ENCODE assay signal across 7 cellular contexts in the genomic region with DNA sequence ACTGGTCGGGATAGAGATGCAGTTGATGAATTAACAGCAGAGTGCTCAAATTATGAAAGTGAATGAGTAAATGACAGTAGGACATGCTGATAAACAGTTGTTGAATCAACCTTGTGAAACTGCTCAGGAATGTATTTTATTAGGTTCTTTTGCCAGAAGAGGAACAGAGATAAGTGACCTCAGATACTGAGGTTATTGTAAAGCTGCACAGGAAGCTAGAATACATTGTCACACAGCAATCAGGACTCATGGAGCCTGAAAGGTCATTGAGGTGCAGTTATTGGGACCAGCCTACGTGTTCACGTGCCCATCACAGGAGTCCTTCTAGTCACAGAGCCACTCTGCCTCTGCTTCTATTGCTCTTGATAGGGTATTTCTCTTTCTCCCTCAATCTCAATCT. TPM values are rescaled to one million over a fixed set of nuclear protein-coding genes. Genes with fewer than 3 reads are reported as not detected.
DNase-seq lines count a peak whose midpoint lies in the region; ATAC-seq lines count a peak whose summit lies in the region.

No MANE protein-coding gene starts in this region.

- no peaks in the 10 kb centered on the region for H3K27me3 Mint-ChIP-seq in stimulated activated naive B cell treated with anti-CD40 and anti-IgM and Interleukin-4, amounts not matched to agents 10 μg/mL and 1 μg/mL and 100 μg/mL, for 72 hours
- H3K27me3 Mint-ChIP-seq in activated CD8-positive, alpha-beta T cell treated with anti-CD3 and anti-CD28 coated beads, Interleukin-2, amount 10 ng/mL, durations not matched to agents 7 days and 5 days (ENCODE audit: low read depth), result no peaks in the 10 kb centered on the region

- peaks cover 16 to 32% of the 10 kb centered on the region in 2 donors for H3K4me1 Mint-ChIP-seq in stimulated activated naive B cell treated with anti-CD40 and anti-IgM and Interleukin-4, amounts not matched to agents 10 μg/mL and 1 μg/mL and 100 μg/mL, for 72 hours
- H3K4me1 Mint-ChIP-seq in activated CD8-positive, alpha-beta T cell treated with anti-CD3 and anti-CD28 coated beads, Interleukin-2, amount 10 ng/mL, durations not matched to agents 7 days and 5 days (ENCODE audit: low read depth), result peaks cover 15% of the 10 kb centered on the region

- CTCF ChIA-PET in activated CD8-positive, alpha-beta T cell treated with anti-CD3 and anti-CD28 coated beads, Interleukin-2, amount 10 ng/mL, durations not matched to agents 7 days and 5 days (lab: Charles Lee), result interaction anchor here (1.0 to 1.1 kb wide), 2 partner anchors 11 to 15 kb away, joined by 3 read pairs; no protein-coding TSS in a partner anchor

- ATAC-seq in GM19351 (IDR thresholded peaks at IDR 0.05; ENCODE audit: unreplicated experiment) (peak; percentile 95), HG02981 (IDR thresholded peaks at IDR 0.05; ENCODE audit: unreplicated experiment) (peak; percentile 96), GM19328 (IDR thresholded peaks at IDR 0.05; ENCODE audit: unreplicated experiment) (no peak)
- ATAC-seq in stimulated activated naive B cell treated with anti-CD40 and anti-IgM and Interleukin-4, amounts not matched to agents 10 μg/mL and 1 μg/mL and 100 μg/mL, for 72 hours (replicated peaks), result peak; percentile 99
- ATAC-seq in activated CD8-positive, alpha-beta T cell treated with anti-CD3 and anti-CD28 coated beads, Interleukin-2, amount 10 ng/mL, durations not matched to agents 7 days and 5 days, result no peak

- peaks cover 0 to 4% of the 10 kb centered on the region in 2 donors for H3K36me3 Mint-ChIP-seq in stimulated activated naive B cell treated with anti-CD40 and anti-IgM and Interleukin-4, amounts not matched to agents 10 μg/mL and 1 μg/mL and 100 μg/mL, for 72 hours
- H3K36me3 Mint-ChIP-seq in activated CD8-positive, alpha-beta T cell treated with anti-CD3 and anti-CD28 coated beads, Interleukin-2, amount 10 ng/mL, durations not matched to agents 7 days and 5 days (ENCODE audit: low read depth), result peaks cover 10% of the 10 kb centered on the region

- DNase-seq in NOMO-1 treated with dmso at 0.1 percent for 144 hours (lab: John Stamatoyannopoulos, UW; ENCODE audit: unreplicated experiment) (peak; percentile 12), activated gamma-delta T cell treated with Interleukin-2 at 50 U/mL for 16 hours (no peak)
- peak; percentile 34 for DNase-seq in stimulated activated naive B cell treated with anti-CD40 and anti-IgM and Interleukin-4, amounts not matched to agents 10 μg/mL and 1 μg/mL and 100 μg/mL, for 72 hours
- DNase-seq in activated CD8-positive, alpha-beta T cell treated with anti-CD3 and anti-CD28 coated beads, Interleukin-2, amount 10 ng/mL, durations not matched to agents 7 days and 5 days, result no peak

- H3K9me3 Mint-ChIP-seq in stimulated activated naive B cell treated with anti-CD40 and anti-IgM and Interleukin-4, amounts not matched to agents 10 μg/mL and 1 μg/mL and 100 μg/mL, for 72 hours, result peaks cover 0 to 4% of the 10 kb centered on the region in 2 donors
- peaks cover 3% of the 10 kb centered on the region for H3K9me3 Mint-ChIP-seq in activated CD8-positive, alpha-beta T cell treated with anti-CD3 and anti-CD28 coated beads, Interleukin-2, amount 10 ng/mL, durations not matched to agents 7 days and 5 days (ENCODE audit: insufficient read depth)

- POLR2A ChIA-PET in activated CD8-positive, alpha-beta T cell treated with anti-CD3 and anti-CD28 coated beads, Interleukin-2, amount 10 ng/mL, durations not matched to agents 7 days and 5 days (lab: Charles Lee), result no interaction called here

- H3K4me3 Mint-ChIP-seq in stimulated activated naive B cell treated with anti-CD40 and anti-IgM and Interleukin-4, amounts not matched to agents 10 μg/mL and 1 μg/mL and 100 μg/mL, for 72 hours, result peak overlapping the region in 1 of 2 donors; percentile 12
- H3K4me3 Mint-ChIP-seq in activated CD8-positive, alpha-beta T cell treated with anti-CD3 and anti-CD28 coated beads, Interleukin-2, amount 10 ng/mL, durations not matched to agents 7 days and 5 days, result no peak overlapping the region

- H3K27ac Mint-ChIP-seq in stimulated activated naive B cell treated with anti-CD40 and anti-IgM and Interleukin-4, amounts not matched to agents 10 μg/mL and 1 μg/mL and 100 μg/mL, for 72 hours, result peak overlapping the region; percentile 88
- H3K27ac Mint-ChIP-seq in activated CD8-positive, alpha-beta T cell treated with anti-CD3 and anti-CD28 coated beads, Interleukin-2, amount 10 ng/mL, durations not matched to agents 7 days and 5 days, result no peak overlapping the region

RNA-seq across cellular contexts. Expression of a gene that starts 47.5 kb away (rescaled TPM):
- total RNA-seq in activated CD8-positive, alpha-beta T cell treated with anti-CD3 and anti-CD28 coated beads, Interleukin-2, amount 10 ng/mL, durations not matched to agents 7 days and 5 days, result 10 to 100 TPM; 65.3 to 65.5 TPM

Comparison
In these comparisons a context has a peak if more than half of its experiments do, and no peak if none do; other contexts are left out.
1. ATAC-seq: peak in GM19351 (single experiment), HG02981 (single experiment) and stimulated activated naive B cell treated with anti-CD40 and anti-IgM and Interleukin-4, amounts not matched to agents 10 μg/mL and 1 μg/mL and 100 μg/mL, for 72 hours (2 of 2); none in activated CD8-positive, alpha-beta T cell treated with anti-CD3 and anti-CD28 coated beads, Interleukin-2, amount 10 ng/mL, durations not matched to agents 7 days and 5 days (single experiment) and GM19328 (single experiment).
2. DNase-seq: peak in NOMO-1 treated with dmso at 0.1 percent for 144 hours (single experiment) and stimulated activated naive B cell treated with anti-CD40 and anti-IgM and Interleukin-4, amounts not matched to agents 10 μg/mL and 1 μg/mL and 100 μg/mL, for 72 hours (single experiment); none in activated CD8-positive, alpha-beta T cell treated with anti-CD3 and anti-CD28 coated beads, Interleukin-2, amount 10 ng/mL, durations not matched to agents 7 days and 5 days (single experiment) and activated gamma-delta T cell treated with Interleukin-2 at 50 U/mL for 16 hours (single experiment).